In genomic region chr9:117707561-117707960, GRCh38 we compare ENCODE assay signal across 1 cellular context.
TF ChIP-seq lines count a peak whose summit lies in the region.

No MANE protein-coding gene starts in this region.

TF ChIP-seq in SK-N-SH, 30 proteins besides CTCF, POLR2A, EP300 and RAD21 (continued from another document):
- TF ChIP-seq IRF3 (IDR thresholded peaks at IDR 0.05; ENCODE audit: low read depth, low read length) (no peak), GATA2 (CRISPR knock-in tag; IDR thresholded peaks at IDR 0.05) (no peak), POLR2AphosphoS5 (IDR thresholded peaks at IDR 0.05; ENCODE audit: low read depth, low read length) (no peak), MAX (IDR thresholded peaks at IDR 0.05; ENCODE audit: low read depth) (no peak), TCF12 (IDR thresholded peaks at IDR 0.05) (no peak), SMC3 (IDR thresholded peaks at IDR 0.05; ENCODE audit: low read depth, low read length) (no peak), ELF1 (IDR thresholded peaks at IDR 0.05) (no peak), TAF1 (IDR thresholded peaks at IDR 0.05; ENCODE audit: borderline replicate concordance, low read depth, low read length) (no peak), PBX3 (IDR thresholded peaks at IDR 0.05) (no peak), FOXJ3 (CRISPR knock-in tag; IDR thresholded peaks at IDR 0.05) (no peak), NFIC (IDR thresholded peaks at IDR 0.05; ENCODE audit: borderline replicate concordance) (no peak), RCOR1 (IDR thresholded peaks at IDR 0.05; ENCODE audit: low read length) (no peak), CHD2 (IDR thresholded peaks at IDR 0.05; ENCODE audit: low read length, partially characterized antibody) (no peak), USF1 (IDR thresholded peaks at IDR 0.05; ENCODE audit: borderline replicate concordance, low read depth) (no peak), YY1 (IDR thresholded peaks at IDR 0.05; ENCODE audit: low read depth) (no peak)
